8 cellular contexts compared by ENCODE assay signal in the genomic region with DNA sequence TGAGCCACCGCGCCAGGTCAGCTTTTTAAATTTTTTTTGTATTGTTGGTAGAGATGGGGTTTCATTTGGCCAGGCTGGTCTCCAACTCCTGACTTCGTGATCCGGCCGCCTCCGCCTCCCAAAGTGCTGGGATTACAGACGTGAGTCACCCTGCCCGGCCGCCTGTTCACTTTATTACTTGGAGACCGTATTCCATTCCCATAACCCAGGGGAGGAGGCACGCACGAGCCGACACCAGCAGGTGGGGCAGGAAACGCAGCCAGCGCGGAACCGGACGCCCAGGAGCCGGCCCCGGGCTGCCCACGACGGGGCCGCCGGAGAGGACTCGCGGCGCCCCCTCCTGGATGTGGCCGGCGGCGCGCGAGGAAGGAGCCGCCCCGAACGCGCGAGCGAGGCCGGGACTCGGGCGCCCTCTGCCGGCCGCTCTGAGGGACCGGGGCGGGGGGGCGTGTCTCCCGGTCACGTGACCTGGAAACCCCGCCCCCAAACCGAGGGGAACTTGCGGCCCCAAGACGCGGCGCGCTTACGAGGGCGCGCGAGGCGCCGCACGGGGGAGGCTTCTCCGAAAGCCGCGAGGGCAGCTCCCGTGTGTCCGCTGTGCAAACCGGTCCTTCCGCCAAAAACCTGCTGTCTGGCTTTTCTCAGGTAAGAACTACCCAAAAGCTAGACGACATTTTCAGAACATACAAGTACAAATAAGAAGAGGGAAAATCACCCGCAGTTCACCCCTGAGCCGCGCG. TPM values are rescaled to one million over a fixed set of nuclear protein-coding genes. Genes with fewer than 3 reads are reported as not detected.
A peak's percentile ranks its signal among the peaks of the same experiment; 100 is the strongest.
DNase-seq lines count a peak whose midpoint lies in the region; ATAC-seq and TF ChIP-seq lines count a peak whose summit lies in the region.

No MANE protein-coding gene starts in this region.

- H3K36me3 Mint-ChIP-seq in activated naive CD8-positive, alpha-beta T cell treated with anti-CD3 and anti-CD28 coated beads, Interleukin-2, amount 10 ng/mL, durations not matched to agents 7 days and 5 days, result peaks cover 14% of the 10 kb centered on the region

- H3K27me3 ChIP-seq in left ventricle myocardium inferior (ENCODE audit: low read depth), result no peaks in the 10 kb centered on the region

- peaks cover 4% of the 10 kb centered on the region for H3K4me1 Mint-ChIP-seq in activated naive CD8-positive, alpha-beta T cell treated with anti-CD3 and anti-CD28 coated beads, Interleukin-2, amount 10 ng/mL, durations not matched to agents 7 days and 5 days

- H3K4me3 Mint-ChIP-seq in activated naive CD8-positive, alpha-beta T cell treated with anti-CD3 and anti-CD28 coated beads, Interleukin-2, amount 10 ng/mL, durations not matched to agents 7 days and 5 days, result peak overlapping the region; percentile 86

- H3K4me3 ChIP-seq in left ventricle myocardium inferior (peak overlapping the region; percentile 57), retinal pigment epithelial cell (ENCODE audit: low read length) (peak overlapping the region; percentile 39)

- peak; percentile 95 for DNase-seq in RPMI7951 (ENCODE audit: low read depth)
- peak; percentile 96 for DNase-seq in activated naive CD8-positive, alpha-beta T cell treated with anti-CD3 and anti-CD28 coated beads, Interleukin-2, amount 10 ng/mL, durations not matched to agents 7 days and 5 days
- DNase-seq in left ventricle myocardium inferior, result peak; percentile 89
- DNase-seq in retinal pigment epithelial cell (ENCODE audit: low read depth), result peak; percentile 95
- no peak for DNase-seq in RPMI8226

- no peaks in the 10 kb centered on the region for H3K27me3 Mint-ChIP-seq in activated naive CD8-positive, alpha-beta T cell treated with anti-CD3 and anti-CD28 coated beads, Interleukin-2, amount 10 ng/mL, durations not matched to agents 7 days and 5 days

- intact Hi-C loops in left ventricle myocardium inferior (cut with micrococcal nuclease), result no loop called here

- POLR2A ChIA-PET in activated naive CD8-positive, alpha-beta T cell treated with anti-CD3 and anti-CD28 coated beads, Interleukin-2, amount 10 ng/mL, durations not matched to agents 7 days and 5 days (lab: Charles Lee), result interaction anchor here (0.7 to 1.2 kb wide), 3 partner anchors 9 to 68 kb away, joined by 3 to 5 read pairs (median 3); partner anchors contain the start of gene HRAS

- H3K27ac ChIP-seq in left ventricle myocardium inferior (replicated peaks), result peak overlapping the region; percentile 84

- H3K27ac Mint-ChIP-seq in activated naive CD8-positive, alpha-beta T cell treated with anti-CD3 and anti-CD28 coated beads, Interleukin-2, amount 10 ng/mL, durations not matched to agents 7 days and 5 days, result peak overlapping the region; percentile 84

- H3K9me3 ChIP-seq in left ventricle myocardium inferior (replicated peaks), result peaks cover 9% of the 10 kb centered on the region

- TF ChIP-seq CTCF in GM12874 (IDR thresholded peaks at IDR 0.05; ENCODE audit: insufficient read depth, low read depth, low read length) (peak; percentile 94), left ventricle myocardium inferior (IDR thresholded peaks at IDR 0.05; ENCODE audit: borderline replicate concordance) (peak; percentile 100), retinal pigment epithelial cell (conservative IDR thresholded peaks at IDR 0.05; ENCODE audit: low read depth, low read length) (peak; percentile 63)

- H3K4me1 ChIP-seq in left ventricle myocardium inferior, result peaks cover 11% of the 10 kb centered on the region

- ATAC-seq in HG02798 (IDR thresholded peaks at IDR 0.05; ENCODE audit: poor library complexity, unreplicated experiment) (peak; percentile 90), HG02571 (IDR thresholded peaks at IDR 0.05; ENCODE audit: unreplicated experiment) (no peak)
- peak; percentile 97 for ATAC-seq in activated naive CD8-positive, alpha-beta T cell treated with anti-CD3 and anti-CD28 coated beads, Interleukin-2, amount 10 ng/mL, durations not matched to agents 7 days and 5 days (ENCODE audit: low read depth)

- peaks cover 8% of the 10 kb centered on the region for H3K36me3 ChIP-seq in left ventricle myocardium inferior

- H3K9me3 Mint-ChIP-seq in activated naive CD8-positive, alpha-beta T cell treated with anti-CD3 and anti-CD28 coated beads, Interleukin-2, amount 10 ng/mL, durations not matched to agents 7 days and 5 days, result peaks cover 1% of the 10 kb centered on the region

RNA-seq across cellular contexts. Expression of gene RNH1, which starts 11.6 kb away (rescaled TPM):
- 147 and 167 TPM in 2 replicates for total RNA-seq in RPMI7951 (2014; rRNA removed; shearing (Covaris generic))
- total RNA-seq in activated naive CD8-positive, alpha-beta T cell treated with anti-CD3 and anti-CD28 coated beads, Interleukin-2, amount 10 ng/mL, durations not matched to agents 7 days and 5 days, result 10 to 100 TPM; 88.9 to 93.2 TPM
- total RNA-seq in left ventricle myocardium inferior, result 142 TPM

RNA-seq across cellular contexts. Expression of gene HRAS, which starts 16.7 kb away (rescaled TPM):
- total RNA-seq in RPMI7951 (2014; rRNA removed; shearing (Covaris generic)), result 65.8 and 81.1 TPM in 2 replicates
- 10 to 100 TPM; 47.6 to 49.9 TPM for total RNA-seq in activated naive CD8-positive, alpha-beta T cell treated with anti-CD3 and anti-CD28 coated beads, Interleukin-2, amount 10 ng/mL, durations not matched to agents 7 days and 5 days
- total RNA-seq in left ventricle myocardium inferior, result 55.9 TPM

RNA-seq across cellular contexts. Expression of gene LRRC56, which starts 18.7 kb away (rescaled TPM):
- 0.29 TPM in 1 of 2 replicates, not detected in the other for total RNA-seq in RPMI7951 (2014; rRNA removed; shearing (Covaris generic))
- 1 to 10 TPM; 4.3 to 4.7 TPM for total RNA-seq in activated naive CD8-positive, alpha-beta T cell treated with anti-CD3 and anti-CD28 coated beads, Interleukin-2, amount 10 ng/mL, durations not matched to agents 7 days and 5 days
- 0.25 TPM for total RNA-seq in left ventricle myocardium inferior

RNA-seq across cellular contexts. Expression of gene LMNTD2, which starts 41.9 kb away (rescaled TPM):
- 0.24 and 0.29 TPM in 2 replicates for total RNA-seq in RPMI7951 (2014; rRNA removed; shearing (Covaris generic))
- 1 to 10 TPM; 2.5 to 2.7 TPM for total RNA-seq in activated naive CD8-positive, alpha-beta T cell treated with anti-CD3 and anti-CD28 coated beads, Interleukin-2, amount 10 ng/mL, durations not matched to agents 7 days and 5 days
- 0.52 TPM for total RNA-seq in left ventricle myocardium inferior

RNA-seq across cellular contexts. Expression of gene RASSF7, which starts 42.1 kb away (rescaled TPM):
- total RNA-seq in RPMI7951 (2014; rRNA removed; shearing (Covaris generic)), result 7.4 and 16.4 TPM in 2 replicates
- total RNA-seq in activated naive CD8-positive, alpha-beta T cell treated with anti-CD3 and anti-CD28 coated beads, Interleukin-2, amount 10 ng/mL, durations not matched to agents 7 days and 5 days, result 10 to 100 TPM; 36.5 to 41.0 TPM
- total RNA-seq in left ventricle myocardium inferior, result 4.5 TPM
